ENCODE assay signal across 4 cellular contexts in the genomic region with DNA sequence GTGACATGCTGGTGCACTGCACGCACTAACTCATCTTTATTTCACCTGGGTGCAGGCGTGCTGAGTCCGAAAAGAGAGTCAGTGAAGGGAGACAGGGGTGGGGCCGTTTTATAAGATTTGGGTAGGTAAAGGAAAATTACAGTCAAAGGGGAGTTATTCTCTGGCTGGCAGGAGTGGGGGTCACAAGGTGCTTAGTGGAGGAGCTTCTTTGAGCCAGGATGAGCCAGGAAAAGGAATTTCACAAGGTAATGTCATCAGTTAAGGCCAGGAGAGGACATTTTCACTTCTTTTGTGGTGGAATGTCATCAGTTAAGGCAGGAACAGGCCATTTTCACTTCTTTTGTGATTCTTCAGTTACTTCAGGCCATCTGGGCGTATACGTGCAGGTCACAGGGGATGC.
A peak's percentile ranks its signal among the peaks of the same experiment; 100 is the strongest.
DNase-seq lines count a peak whose midpoint lies in the region; ATAC-seq and TF ChIP-seq lines count a peak whose summit lies in the region.
"Not testable (repeated sequence)": the region's sequence is repeated elsewhere in the genome, so short reads cannot be mapped to it uniquely, and the experiment has no call there.

No MANE protein-coding gene starts in this region.

- not testable (repeated sequence) for H3K18ac ChIP-seq in mesendoderm (ENCODE audit: low read length)

- DNase-seq in ELF-1 (ENCODE audit: low read depth, low spot score) (peak; percentile 3), endodermal cell (peak; percentile 60), mesendoderm (peak; percentile 79)
- DNase-seq in WTC11 (ENCODE audit: low spot score): not testable (repeated sequence)

- H3K4me3 Mint-ChIP-seq in WTC11, endodermal cell: not testable (repeated sequence)

- POLR2A ChIA-PET in WTC11 (lab: Charles Lee): not testable (repeated sequence)

- not testable (repeated sequence) for H2BK120ac ChIP-seq in mesendoderm (ENCODE audit: low read depth, low read length)

- H2AK5ac ChIP-seq in mesendoderm (ENCODE audit: low read length): not testable (repeated sequence)

- H2BK5ac ChIP-seq in mesendoderm (ENCODE audit: low read length): not testable (repeated sequence)

- not testable (repeated sequence) for H2BK15ac ChIP-seq in mesendoderm (replicated peaks; ENCODE audit: low read depth)

- not testable (repeated sequence) for H3K4me2 ChIP-seq in mesendoderm (ENCODE audit: low read length)

- H3K36me3 Mint-ChIP-seq in WTC11; endodermal cell (ENCODE audit: low read depth): not testable (repeated sequence)

- peaks cover 19% of the 10 kb centered on the region for H3K4me1 Mint-ChIP-seq in WTC11
- not testable (repeated sequence) for H3K4me1 Mint-ChIP-seq in endodermal cell

- not testable (repeated sequence) for H3K27ac ChIP-seq in endodermal cell (ENCODE audit: low read depth, low read length); mesendoderm (ENCODE audit: low read depth, low read length)

- H3K27me3 Mint-ChIP-seq in WTC11 (ENCODE audit: low read depth); endodermal cell (ENCODE audit: insufficient read depth): not testable (repeated sequence)

- H4K5ac ChIP-seq in mesendoderm (ENCODE audit: low read length): not testable (repeated sequence)

- not testable (repeated sequence) for H3K36me3 ChIP-seq in endodermal cell (ENCODE audit: control insufficient read depth, insufficient read depth, low read length); mesendoderm (ENCODE audit: control insufficient read depth, insufficient read depth, low read length)

- ATAC-seq in WTC11: not testable (repeated sequence)

- not testable (repeated sequence) for H3K79me1 ChIP-seq in mesendoderm (ENCODE audit: low read length)

- not testable (repeated sequence) for H3K4ac ChIP-seq in mesendoderm (ENCODE audit: low read depth, low read length)

- CTCF ChIA-PET in WTC11 (lab: Charles Lee): interaction anchor here (0.5 kb wide), 1 partner anchor 28 kb away, joined by 5 read pairs; no protein-coding TSS in a partner anchor

- H3K27me3 ChIP-seq in endodermal cell (ENCODE audit: control insufficient read depth, insufficient read depth, low read length, poor library complexity, severe bottlenecking); mesendoderm (ENCODE audit: insufficient read depth, low read length, poor library complexity): not testable (repeated sequence)

- peak overlapping the region; percentile 63; the same call in 1 of the 2 replicates for H3K27ac Mint-ChIP-seq in WTC11
- peak overlapping the region; percentile 80 for H3K27ac Mint-ChIP-seq in endodermal cell

- 98% methylated on average over 4 of the region's 6 CpGs; no CpG with 5 or more reads in 1 of the 2 experiments for WGBS in endodermal cell (ENCODE audit: insufficient coverage in 1 of 2, insufficient read length in 1 of 2), 2 experiments
- no CpG with 5 or more reads among the region's 6 CpGs for WGBS in mesendoderm (ENCODE audit: extremely low coverage, insufficient coverage, low lambda C conversion rate)

- not testable (repeated sequence) for H3K9me3 ChIP-seq in endodermal cell (ENCODE audit: control insufficient read depth, low read length)

- not testable (repeated sequence) for H3K4me1 ChIP-seq in endodermal cell (ENCODE audit: control insufficient read depth, insufficient read depth, low read length); mesendoderm (ENCODE audit: control insufficient read depth, low read depth, low read length)

- not testable (repeated sequence) for H4K8ac ChIP-seq in mesendoderm (ENCODE audit: low read depth, low read length)

- H3K9ac ChIP-seq in endodermal cell (ENCODE audit: extremely low read depth, low read length, poor library complexity, severe bottlenecking); mesendoderm (ENCODE audit: low read length): not testable (repeated sequence)

- not testable (repeated sequence) for H3K79me2 ChIP-seq in mesendoderm (ENCODE audit: control insufficient read depth, insufficient read depth, low read length)

- TF ChIP-seq CTCF in WTC11 (IDR thresholded peaks at IDR 0.05); endodermal cell (conservative IDR thresholded peaks at IDR 0.05): not testable (repeated sequence)

- not testable (repeated sequence) for H3K9me3 Mint-ChIP-seq in WTC11, endodermal cell

- H3K4me3 ChIP-seq in endodermal cell (ENCODE audit: low read length); mesendoderm (ENCODE audit: low read length): not testable (repeated sequence)

- not testable (repeated sequence) for H3K56ac ChIP-seq in mesendoderm (ENCODE audit: low read length)

- H3K23ac ChIP-seq in mesendoderm (ENCODE audit: low read length): not testable (repeated sequence)
